9 cellular contexts compared by ENCODE assay signal in genomic region chr12:75908961-75909699, GRCh38.
DNase-seq lines count a peak whose midpoint lies in the region; ATAC-seq and TF ChIP-seq lines count a peak whose summit lies in the region.
"Had no signal": no experiment of that assay in that cellular context is flagged by ENCODE, and none has a peak within 500 bp of the region (broad histone marks: within the 10 kb centered on the region; RNA-seq: fewer than 3 reads in every experiment).

No MANE protein-coding gene starts in this region.

- peak in 1 of 2 donors; percentile 40 for TF ChIP-seq EP300 in tibial nerve (IDR thresholded peaks at IDR 0.05)

- no peak for TF ChIP-seq POLR2A in tibial nerve (IDR thresholded peaks at IDR 0.05)

- peaks cover 42% of the 10 kb centered on the region for H3K4me1 Mint-ChIP-seq in brain
- H3K4me1 Mint-ChIP-seq in activated T-cell treated with anti-CD3 and anti-CD28 coated beads, Interleukin-2, amount 50 U/mL, for 4 hours (ENCODE audit: low read depth), result peaks cover 13% of the 10 kb centered on the region

- H3K27me3 ChIP-seq in tibial nerve, result no peaks in the 10 kb centered on the region

- H3K36me3 ChIP-seq in tibial nerve, result no peaks in the 10 kb centered on the region

- peaks cover 0 to 37% (median 16%) of the 10 kb centered on the region in 4 donors for H3K4me1 ChIP-seq in tibial nerve

- 20 to 25% methylated on average over 2 of the region's 2 CpGs for WGBS in tibial nerve, 2 donors

- H3K4me3 ChIP-seq in tibial nerve, result no peak overlapping the region

- TF ChIP-seq CTCF in brain (conservative IDR thresholded peaks at IDR 0.05) (no peak), tibial nerve (IDR thresholded peaks at IDR 0.05) (no peak)

- H3K27ac ChIP-seq in tibial nerve, result peak overlapping the region; percentile 32 to 79 (median 43)

- no peaks in the 10 kb centered on the region for H3K36me3 Mint-ChIP-seq in brain
- H3K36me3 Mint-ChIP-seq in activated T-cell treated with anti-CD3 and anti-CD28 coated beads, Interleukin-2, amount 50 U/mL, for 4 hours (ENCODE audit: insufficient read depth), result no peaks in the 10 kb centered on the region

- H3K9me3 Mint-ChIP-seq in brain, result no peaks in the 10 kb centered on the region
- no peaks in the 10 kb centered on the region for H3K9me3 Mint-ChIP-seq in activated T-cell treated with anti-CD3 and anti-CD28 coated beads, Interleukin-2, amount 50 U/mL, for 4 hours

- H3K27ac Mint-ChIP-seq in brain, result peak overlapping the region; percentile 55 to 86 (median 81)

- H3K4me3 Mint-ChIP-seq in brain, result peak overlapping the region; percentile 11 to 50 (median 17)
- H3K4me3 Mint-ChIP-seq in activated T-cell treated with anti-CD3 and anti-CD28 coated beads, Interleukin-2, amount 50 U/mL, for 4 hours, result no peak overlapping the region

- H3K9me3 ChIP-seq in tibial nerve, result no peaks in the 10 kb centered on the region

- ATAC-seq in left lobe of liver (peak; percentile 96), GM21526 (IDR thresholded peaks at IDR 0.05; ENCODE audit: low FRiP score, unreplicated experiment) (no peak)
- ATAC-seq in activated T-cell treated with anti-CD3 and anti-CD28 coated beads, Interleukin-2, amount 50 U/mL, for 4 hours, result no peak

- peak; percentile 60 for DNase-seq in NCI-H1105 treated with DMSO at 0.1 percent for 48 hours (lab: John Stamatoyannopoulos, UW)
- DNase-seq in left lobe of liver (ENCODE audit: low spot score), result peak; percentile 85
- peak; percentile 62 to 81 for DNase-seq in tibial nerve (ENCODE audit: low spot score in 2 of 2)
- no peak for DNase-seq in activated T-cell treated with anti-CD3 and anti-CD28 coated beads, Interleukin-2, amount 50 U/mL, for 4 hours
- no peak for DNase-seq in SIG-M5 treated with dmso at 0.1 percent for 504 hours (lab: John Stamatoyannopoulos, UW; ENCODE audit: unreplicated experiment)
- no peak for DNase-seq in NAMALWA (ENCODE audit: low spot score)
- DNase-seq: activated CD4-positive, alpha-beta T cell treated with anti-CD3 and anti-CD28 coated beads, Interleukin-2, amount 50 U/mL, for 1 hour had no signal

- H3K27me3 Mint-ChIP-seq in brain, result no peaks in the 10 kb centered on the region
- H3K27me3 Mint-ChIP-seq in activated T-cell treated with anti-CD3 and anti-CD28 coated beads, Interleukin-2, amount 50 U/mL, for 4 hours (ENCODE audit: low read depth), result no peaks in the 10 kb centered on the region

Comparison
In these comparisons a context has a peak if more than half of its experiments do, and no peak if none do; other contexts are left out.
1. DNase-seq: peak in NCI-H1105 treated with DMSO at 0.1 percent for 48 hours (single experiment), left lobe of liver (single experiment) and tibial nerve (2 of 2); none in activated T-cell treated with anti-CD3 and anti-CD28 coated beads, Interleukin-2, amount 50 U/mL, for 4 hours (single experiment), SIG-M5 treated with dmso at 0.1 percent for 504 hours (single experiment) and NAMALWA (single experiment).